Comparison of ENCODE assay signal across 22 cellular contexts in genomic region chr3:132457301-132457700, GRCh38.
"Had no signal": no experiment of that assay in that cellular context is flagged by ENCODE, and none has a peak within 500 bp of the region (broad histone marks: within the 10 kb centered on the region; RNA-seq: fewer than 3 reads in every experiment).

No MANE protein-coding gene starts in this region.

- H3K4me2 ChIP-seq: neural progenitor cell had no signal

- H3K4me1 ChIP-seq: colonic mucosa, gastroesophageal sphincter, left ventricle myocardium inferior, lower lobe of right lung, neural progenitor cell, psoas muscle, right lobe of liver, testis, tibial nerve, upper lobe of right lung, vagina had no signal

- H2AFZ ChIP-seq: neural progenitor cell had no signal

- H3K4me3 ChIP-seq: colonic mucosa, gastroesophageal sphincter, left ventricle myocardium inferior, lower lobe of right lung, neural progenitor cell, psoas muscle, right lobe of liver, testis, tibial nerve, upper lobe of right lung, vagina had no signal

- H3K9ac ChIP-seq: neural progenitor cell had no signal

- ATAC-seq: gastroesophageal sphincter; lower lobe of right lung; natural killer cell treated with Interleukin-12 subunit alpha and Interleukin-12 subunit beta and Interleukin-15 and Interleukin-18, amount 100 ng/mL, for 72 hours; psoas muscle; stimulated activated naive B cell treated with anti-CD40 and anti-IgM and Interleukin-4, amounts not matched to agents 10 μg/mL and 1 μg/mL and 100 μg/mL, for 72 hours; stimulated activated naive CD8-positive, alpha-beta T cell treated with anti-CD3 and anti-CD28 coated beads, Interleukin-15, amount 100 ng/mL, for 72 hours; upper lobe of right lung had no signal

- DNase-seq: colonic mucosa; dermis blood vessel endothelial cell; foreskin fibroblast; immature natural killer cell; left ventricle myocardium inferior; lower lobe of right lung; midbrain; occipital lobe; psoas muscle; retina; right lobe of liver; stimulated activated CD4-positive, alpha-beta T cell treated with anti-CD3 and anti-CD28 coated beads, Interleukin-4, amount 100 ng/mL, for 1 hour; stimulated activated CD8-positive, alpha-beta memory T cell treated with anti-CD3 and anti-CD28 coated beads, Interleukin-4, amount 100 ng/mL, for 48 hours; stimulated activated naive B cell treated with anti-CD40 and anti-IgM and Interleukin-4, amounts not matched to agents 10 μg/mL and 1 μg/mL and 100 μg/mL, for 72 hours; stimulated activated naive CD8-positive, alpha-beta T cell treated with anti-CD3 and anti-CD28 coated beads, Interleukin-15, amount 100 ng/mL, for 72 hours; testis; upper lobe of right lung had no signal

- H3K27me3 ChIP-seq: colonic mucosa, gastroesophageal sphincter, neural progenitor cell, right lobe of liver, testis, tibial nerve, upper lobe of right lung, vagina had no signal

- H3K9me3 ChIP-seq: colonic mucosa, gastroesophageal sphincter, left ventricle myocardium inferior, lower lobe of right lung, psoas muscle, right lobe of liver, testis, tibial nerve, upper lobe of right lung, vagina had no signal

- H3K36me3 ChIP-seq: colonic mucosa had no signal

- H3K27ac ChIP-seq: colonic mucosa, gastroesophageal sphincter, left ventricle myocardium inferior, lower lobe of right lung, neural progenitor cell, psoas muscle, right lobe of liver, testis, tibial nerve, upper lobe of right lung, vagina had no signal
